In the genomic region with DNA sequence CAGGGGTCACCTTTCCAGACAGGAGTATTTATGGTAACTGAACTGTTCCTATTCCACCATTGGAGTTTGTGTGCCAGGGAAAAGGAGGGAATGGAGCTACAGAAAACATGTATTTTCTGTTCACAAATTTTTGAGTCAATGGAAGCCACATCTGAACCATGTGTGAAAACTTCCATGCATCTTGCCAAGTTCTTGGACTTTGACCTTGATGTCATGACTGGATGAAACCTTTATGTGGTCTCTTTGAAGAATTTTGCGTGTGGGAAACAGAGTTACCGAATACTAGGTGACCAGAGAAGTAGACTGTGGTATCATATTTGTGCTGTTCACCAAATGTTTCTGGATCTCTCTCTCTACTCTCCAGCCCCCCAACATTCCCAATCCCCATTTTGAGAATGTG, we compare ENCODE assay signal across 23 cellular contexts.
DNase-seq lines count a peak whose midpoint lies in the region; ATAC-seq, FAIRE-seq and TF ChIP-seq lines count a peak whose summit lies in the region.
"Had no signal": no experiment of that assay in that cellular context is flagged by ENCODE, and none has a peak within 500 bp of the region (broad histone marks: within the 10 kb centered on the region; RNA-seq: fewer than 3 reads in every experiment).

No MANE protein-coding gene starts in this region.

- H3K27ac ChIP-seq in CD4-positive, alpha-beta T cell (ENCODE audit: low read depth, low read length) = no peak overlapping the region
- H3K27ac ChIP-seq in CD8-positive, alpha-beta memory T cell (ENCODE audit: low read depth, low read length) = no peak overlapping the region
- no peak overlapping the region for H3K27ac ChIP-seq in naive thymus-derived CD4-positive, alpha-beta T cell (ENCODE audit: low read depth, low read length)
- H3K27ac ChIP-seq in small intestine (ENCODE audit: low read depth in 1 of 2, low read length in 1 of 2) = no peak overlapping the region
- H3K27ac ChIP-seq: 22Rv1; BLaER1 treated with 17β-estradiol and CSF1 and Interleukin-3, amounts not matched to agents 10 nM and 100 nM; GM23248 had no signal

- H3K4me3 ChIP-seq in CD8-positive, alpha-beta memory T cell (ENCODE audit: low read length) = no peak overlapping the region
- H3K4me3 ChIP-seq in naive thymus-derived CD4-positive, alpha-beta T cell (ENCODE audit: low read length) = no peak overlapping the region
- no peak overlapping the region for H3K4me3 ChIP-seq in small intestine (ENCODE audit: low read depth in 1 of 2, low read length in 2 of 2)
- H3K4me3 ChIP-seq: BLaER1 treated with 17β-estradiol and CSF1 and Interleukin-3, amounts not matched to agents 10 nM and 100 nM; GM23248 had no signal

- peaks cover 5% of the 10 kb centered on the region for H3K9me3 ChIP-seq in CD4-positive, alpha-beta T cell (ENCODE audit: control insufficient read depth, low read length)
- peaks cover 6% of the 10 kb centered on the region for H3K9me3 ChIP-seq in CD8-positive, alpha-beta memory T cell (ENCODE audit: low read length)
- H3K9me3 ChIP-seq in T-helper 17 cell (ENCODE audit: control insufficient read depth, low read length, poor library complexity, severe bottlenecking) (no peaks in the 10 kb centered on the region), small intestine (ENCODE audit: control insufficient read depth, low read depth) (no peaks in the 10 kb centered on the region)
- H3K9me3 ChIP-seq in naive thymus-derived CD4-positive, alpha-beta T cell (ENCODE audit: control insufficient read depth in 2 of 3, low read length in 3 of 3) = peaks cover 0 to 7% (median 5%) of the 10 kb centered on the region in 3 experiments

- no peaks in the 10 kb centered on the region for H3K27me3 Mint-ChIP-seq in CD4-positive, alpha-beta T cell
- no peaks in the 10 kb centered on the region for H3K27me3 Mint-ChIP-seq in CD8-positive, alpha-beta memory T cell
- no peaks in the 10 kb centered on the region for H3K27me3 Mint-ChIP-seq in T-helper 17 cell
- H3K27me3 Mint-ChIP-seq in naive thymus-derived CD4-positive, alpha-beta T cell = peaks cover 0 to 8% (median 0%) of the 10 kb centered on the region in 5 donors

- peaks cover 18% of the 10 kb centered on the region for H3K36me3 Mint-ChIP-seq in CD4-positive, alpha-beta T cell (ENCODE audit: low read depth)
- peaks cover 0 to 2% (median 0%) of the 10 kb centered on the region in 3 donors for H3K36me3 Mint-ChIP-seq in CD8-positive, alpha-beta memory T cell
- peaks cover 2% of the 10 kb centered on the region for H3K36me3 Mint-ChIP-seq in T-helper 17 cell (ENCODE audit: low read depth)
- peaks cover 0 to 10% (median 4%) of the 10 kb centered on the region in 5 donors for H3K36me3 Mint-ChIP-seq in naive thymus-derived CD4-positive, alpha-beta T cell
- H3K36me3 Mint-ChIP-seq: CD14-positive monocyte had no signal

- CTCF ChIA-PET in CD4-positive, alpha-beta T cell (lab: Charles Lee) = no interaction called here
- CTCF ChIA-PET in CD8-positive, alpha-beta memory T cell (lab: Charles Lee) = interaction anchor here (1.4 kb wide), 1 partner anchor 62 kb away, joined by 4 read pairs; no protein-coding TSS in a partner anchor
- CTCF ChIA-PET in naive thymus-derived CD4-positive, alpha-beta T cell (lab: Charles Lee) = no interaction called here

- no peak for FAIRE-seq in small intestine (lab: Jason Lieb, UNC)
- FAIRE-seq: A204.1, GM12891, H1 had no signal

- peaks cover 78% of the 10 kb centered on the region for H3K4me1 Mint-ChIP-seq in CD4-positive, alpha-beta T cell (ENCODE audit: low read depth)
- peaks cover 73 to 87% (median 86%) of the 10 kb centered on the region in 3 donors for H3K4me1 Mint-ChIP-seq in CD8-positive, alpha-beta memory T cell
- H3K4me1 Mint-ChIP-seq in T-helper 17 cell = peaks cover 42% of the 10 kb centered on the region
- peaks cover 35 to 91% (median 79%) of the 10 kb centered on the region in 7 donors for H3K4me1 Mint-ChIP-seq in naive thymus-derived CD4-positive, alpha-beta T cell
- H3K4me1 Mint-ChIP-seq: B cell had no signal

- 89 to 97% (median 93%) methylated on average over 2 of the region's 2 CpGs for WGBS in small intestine, 3 donors

- H3K27me3 ChIP-seq in CD4-positive, alpha-beta T cell (ENCODE audit: control insufficient read depth, insufficient read depth, low read length) = no peaks in the 10 kb centered on the region
- no peaks in the 10 kb centered on the region for H3K27me3 ChIP-seq in CD8-positive, alpha-beta memory T cell (ENCODE audit: insufficient read depth, low read length, poor library complexity, severe bottlenecking)
- no peaks in the 10 kb centered on the region for H3K27me3 ChIP-seq in naive thymus-derived CD4-positive, alpha-beta T cell (ENCODE audit: control insufficient read depth in 2 of 2, insufficient read depth in 2 of 2, low read length in 2 of 2)
- H3K27me3 ChIP-seq in small intestine (ENCODE audit: control insufficient read depth in 2 of 2, insufficient read depth in 2 of 2, low read length in 2 of 2) = no peaks in the 10 kb centered on the region
- H3K27me3 ChIP-seq: BLaER1 treated with 17β-estradiol and CSF1 and Interleukin-3, amounts not matched to agents 10 nM and 100 nM had no signal

- ATAC-seq in CD4-positive, alpha-beta T cell (ENCODE audit: poor library complexity) = no peak
- ATAC-seq in T-helper 17 cell (no peak), left ventricle myocardium superior (no peak), GM21529 (IDR thresholded peaks at IDR 0.05; ENCODE audit: unreplicated experiment) (no peak)
- no peak for ATAC-seq in naive thymus-derived CD4-positive, alpha-beta T cell

- TF ChIP-seq CTCF in CD4-positive, alpha-beta T cell (IDR thresholded peaks at IDR 0.05) = no peak

- intact Hi-C loops in CD4-positive, alpha-beta T cell (cut with DNase I, micrococcal nuclease) = loop anchor here (5.0 kb wide), 2 partner anchors 64 to 321 kb away; no protein-coding TSS in a partner anchor
- intact Hi-C loops in naive thymus-derived CD4-positive, alpha-beta T cell (cut with micrococcal nuclease) = loop anchor here (2.0 to 5.0 kb wide), 2 partner anchors 13 to 44 kb away; no protein-coding TSS in a partner anchor
- intact Hi-C loops in left ventricle myocardium superior (cut with micrococcal nuclease) = no loop called here

- H3K4me3 Mint-ChIP-seq in CD4-positive, alpha-beta T cell = no peak overlapping the region
- H3K4me3 Mint-ChIP-seq in CD8-positive, alpha-beta memory T cell = peak overlapping the region in 2 of 7 donors; percentile 13 to 18
- no peak overlapping the region for H3K4me3 Mint-ChIP-seq in T-helper 17 cell
- H3K4me3 Mint-ChIP-seq in naive thymus-derived CD4-positive, alpha-beta T cell = peak overlapping the region in 2 of 10 donors; percentile 54 to 75
- H3K4me3 Mint-ChIP-seq: B cell, CD14-positive monocyte had no signal

- H3K4me1 ChIP-seq in CD8-positive, alpha-beta memory T cell (ENCODE audit: insufficient read depth, low read length) = peaks cover 62% of the 10 kb centered on the region
- peaks cover 55 to 63% of the 10 kb centered on the region in 2 donors for H3K4me1 ChIP-seq in naive thymus-derived CD4-positive, alpha-beta T cell (ENCODE audit: control insufficient read depth in 2 of 2, insufficient read depth in 2 of 2, low read length in 2 of 2)
- no peaks in the 10 kb centered on the region for H3K4me1 ChIP-seq in small intestine (ENCODE audit: control insufficient read depth in 2 of 2, insufficient read depth in 1 of 2, low read depth in 1 of 2, low read length in 1 of 2)

- POLR2A ChIA-PET in CD4-positive, alpha-beta T cell (lab: Charles Lee) = interaction anchor here (0.8 kb wide), 1 partner anchor 8 kb away, joined by 3 read pairs; no protein-coding TSS in a partner anchor
- POLR2A ChIA-PET in CD8-positive, alpha-beta memory T cell (lab: Charles Lee) = no interaction called here
- POLR2A ChIA-PET in naive thymus-derived CD4-positive, alpha-beta T cell (lab: Charles Lee) = interaction anchor here (0.6 to 1.7 kb wide), 3 partner anchors 12 to 144 kb away, joined by 3 to 11 read pairs (median 5); no protein-coding TSS in a partner anchor

- H3K27ac Mint-ChIP-seq in CD4-positive, alpha-beta T cell = peak overlapping the region; percentile 97
- H3K27ac Mint-ChIP-seq in CD8-positive, alpha-beta memory T cell = peak overlapping the region; percentile 30 to 99 (median 92)
- H3K27ac Mint-ChIP-seq in T-helper 17 cell = peak overlapping the region; percentile 94
- peak overlapping the region in 7 of 9 donors; percentile 80 to 100 (median 92) for H3K27ac Mint-ChIP-seq in naive thymus-derived CD4-positive, alpha-beta T cell
- H3K27ac Mint-ChIP-seq: B cell, CD14-positive monocyte had no signal

- peaks cover 4% of the 10 kb centered on the region for H3K9me3 Mint-ChIP-seq in CD4-positive, alpha-beta T cell
- peaks cover 0 to 7% (median 0%) of the 10 kb centered on the region in 5 donors for H3K9me3 Mint-ChIP-seq in CD8-positive, alpha-beta memory T cell
- H3K9me3 Mint-ChIP-seq in naive thymus-derived CD4-positive, alpha-beta T cell = peaks cover 0 to 15% (median 7%) of the 10 kb centered on the region in 11 donors

- no peaks in the 10 kb centered on the region for H3K36me3 ChIP-seq in CD8-positive, alpha-beta memory T cell (ENCODE audit: insufficient read depth, low read length)
- H3K36me3 ChIP-seq in naive thymus-derived CD4-positive, alpha-beta T cell (ENCODE audit: control insufficient read depth in 2 of 3, insufficient read depth in 3 of 3, low read length in 3 of 3) = no peaks in the 10 kb centered on the region
- H3K36me3 ChIP-seq in small intestine (ENCODE audit: control insufficient read depth in 2 of 2, insufficient read depth in 2 of 2, low read length in 2 of 2) = no peaks in the 10 kb centered on the region
- H3K36me3 ChIP-seq: BLaER1 treated with 17β-estradiol and CSF1 and Interleukin-3, amounts not matched to agents 10 nM and 100 nM had no signal

- no peak for DNase-seq in CD4-positive, alpha-beta T cell
- no peak for DNase-seq in CD8-positive, alpha-beta memory T cell
- DNase-seq in T-helper 17 cell = no peak
- no peak for DNase-seq in naive thymus-derived CD4-positive, alpha-beta T cell
- DNase-seq in SIG-M5 treated with dmso at 0.1 percent for 504 hours (lab: John Stamatoyannopoulos, UW; ENCODE audit: unreplicated experiment) = no peak
- no peak for DNase-seq in left ventricle myocardium superior
- DNase-seq in small intestine = no peak
- DNase-seq: Calu3, COR-L47, DMS53, DMS79 treated with DMSO at 0.1 percent for 48 hours, GF-D8, GM23248, H7, HCEC 1CT had no signal
